ENCODE assay signal across 11 cellular contexts in genomic region chr14:30223385-30223785, GRCh38.
DNase-seq lines count a peak whose midpoint lies in the region; ATAC-seq and TF ChIP-seq lines count a peak whose summit lies in the region.
"Had no signal": no experiment of that assay in that cellular context is flagged by ENCODE, and none has a peak within 500 bp of the region (broad histone marks: within the 10 kb centered on the region; RNA-seq: fewer than 3 reads in every experiment).

No MANE protein-coding gene starts in this region.

- H3K27me3 Mint-ChIP-seq in endodermal cell (ENCODE audit: insufficient read depth) = no peaks in the 10 kb centered on the region
- H3K27me3 Mint-ChIP-seq: memory B cell had no signal

- no peak for ATAC-seq in GM21786 (IDR thresholded peaks at IDR 0.05; ENCODE audit: unreplicated experiment)
- ATAC-seq: GM12878 had no signal

- H3K36me3 Mint-ChIP-seq in endodermal cell (ENCODE audit: low read depth) = no peaks in the 10 kb centered on the region
- H3K36me3 Mint-ChIP-seq: memory B cell had no signal

- no peaks in the 10 kb centered on the region for H3K27me3 ChIP-seq in endodermal cell (ENCODE audit: control insufficient read depth, insufficient read depth, low read length, poor library complexity, severe bottlenecking)

- H3K9me3 ChIP-seq in endodermal cell (ENCODE audit: control insufficient read depth, low read length) = no peaks in the 10 kb centered on the region

- TF ChIP-seq CTCF in endodermal cell (conservative IDR thresholded peaks at IDR 0.05) = no peak

- no peaks in the 10 kb centered on the region for H3K36me3 ChIP-seq in endodermal cell (ENCODE audit: control insufficient read depth, insufficient read depth, low read length)

- H3K4me3 Mint-ChIP-seq in endodermal cell = no peak overlapping the region
- H3K4me3 Mint-ChIP-seq: memory B cell had no signal

- no peak overlapping the region for H3K27ac ChIP-seq in endodermal cell (ENCODE audit: low read depth, low read length)

- H3K4me1 Mint-ChIP-seq in endodermal cell = peaks cover 9% of the 10 kb centered on the region
- H3K4me1 Mint-ChIP-seq: memory B cell had no signal

- WGBS in endodermal cell (ENCODE audit: insufficient coverage in 1 of 2, insufficient read length in 1 of 2), 2 experiments = 89 to 100% methylated on average over 2 of the region's 2 CpGs

- H3K4me3 ChIP-seq in endodermal cell (ENCODE audit: low read length) = no peak overlapping the region
- H3K4me3 ChIP-seq: GM12878 had no signal

- H3K9ac ChIP-seq in endodermal cell (ENCODE audit: extremely low read depth, low read length, poor library complexity, severe bottlenecking) = no peak overlapping the region

- peak; percentile 33 for DNase-seq in D341Med (ENCODE audit: low spot score)
- DNase-seq in NCI-H2196 (lab: John Stamatoyannopoulos, UW; ENCODE audit: unreplicated experiment) = peak; percentile 95
- DNase-seq in endodermal cell = peak; percentile 49
- DNase-seq in myocyte (ENCODE audit: low read depth) = peak; percentile 80
- DNase-seq in germinal center (ENCODE audit: low spot score) = no peak
- no peak for DNase-seq in activated CD4-positive, alpha-beta T cell treated with anti-CD3 and anti-CD28 coated beads for 1 hour
- DNase-seq in activated CD4-positive, alpha-beta T cell treated with anti-CD3 and anti-CD28 coated beads, Interleukin-2, amount 50 U/mL, for 1 hour = no peak
- DNase-seq: T-helper 1 cell had no signal

- no peak overlapping the region for H3K27ac Mint-ChIP-seq in endodermal cell
- H3K27ac Mint-ChIP-seq: memory B cell had no signal

- no peaks in the 10 kb centered on the region for H3K9me3 Mint-ChIP-seq in endodermal cell
- H3K9me3 Mint-ChIP-seq: memory B cell had no signal

- peaks cover 11% of the 10 kb centered on the region for H3K4me1 ChIP-seq in endodermal cell (ENCODE audit: control insufficient read depth, insufficient read depth, low read length)

Comparison
In these comparisons a context has a peak if more than half of its experiments do, and no peak if none do; other contexts are left out.
1. DNase-seq: peak in D341Med (single experiment), NCI-H2196 (single experiment), endodermal cell (single experiment) and myocyte (single experiment); none in germinal center (single experiment), activated CD4-positive, alpha-beta T cell treated with anti-CD3 and anti-CD28 coated beads for 1 hour (single experiment) and activated CD4-positive, alpha-beta T cell treated with anti-CD3 and anti-CD28 coated beads, Interleukin-2, amount 50 U/mL, for 1 hour (single experiment).